ENCODE assay signal across 1 cellular context in genomic region chr9:106403081-106403480, GRCh38.
TF ChIP-seq lines count a peak whose summit lies in the region.

No MANE protein-coding gene starts in this region.

TF ChIP-seq in H1, 55 proteins besides CTCF, POLR2A, EP300 and RAD21 (continued from another document):
- TF ChIP-seq E2F6 (IDR thresholded peaks at IDR 0.05) (no peak), RNF2 (IDR thresholded peaks at IDR 0.05; ENCODE audit: borderline replicate concordance, low read depth, low read length, missing control alignments, poor library complexity, severe bottlenecking) (no peak), YY1 (IDR thresholded peaks at IDR 0.05; ENCODE audit: low read depth, low read length) (no peak), PHF8 (conservative IDR thresholded peaks at IDR 0.05; ENCODE audit: low read depth, low read length) (no peak)
